8 cellular contexts compared by ENCODE assay signal in genomic region chr4:99847362-99847976, GRCh38. TPM values are rescaled to one million over a fixed set of nuclear protein-coding genes. Genes with fewer than 3 reads are reported as not detected.
DNase-seq lines count a peak whose midpoint lies in the region; ATAC-seq lines count a peak whose summit lies in the region.

No MANE protein-coding gene starts in this region.

- H3K4me1 Mint-ChIP-seq in dendritic cell treated with granulocyte-macrophage colony-stimulating factor and Interleukin-4, amounts not matched to agents 40 ng/mL and 50 ng/mL, for 4 days (ENCODE audit: low read depth): peaks cover 59% of the 10 kb centered on the region

- peak overlapping the region; percentile 26 for H3K4me3 Mint-ChIP-seq in dendritic cell treated with granulocyte-macrophage colony-stimulating factor and Interleukin-4, amounts not matched to agents 40 ng/mL and 50 ng/mL, for 4 days

- ATAC-seq in GM18511 (IDR thresholded peaks at IDR 0.05; ENCODE audit: unreplicated experiment) (peak; percentile 64), GM21529 (IDR thresholded peaks at IDR 0.05; ENCODE audit: unreplicated experiment) (peak; percentile 61), HG03565 (IDR thresholded peaks at IDR 0.05; ENCODE audit: unreplicated experiment) (peak; percentile 63)

- intact Hi-C loops in dendritic cell treated with granulocyte-macrophage colony-stimulating factor and Interleukin-4, amounts not matched to agents 40 ng/mL and 50 ng/mL, for 4 days (cut with micrococcal nuclease): loop anchor here (1.0 kb wide), 1 partner anchor 9 kb away; no protein-coding TSS in a partner anchor

- no peaks in the 10 kb centered on the region for H3K9me3 Mint-ChIP-seq in dendritic cell treated with granulocyte-macrophage colony-stimulating factor and Interleukin-4, amounts not matched to agents 40 ng/mL and 50 ng/mL, for 4 days

- DNase-seq in DMS79 (lab: John Stamatoyannopoulos, UW) (no peak), dermis blood vessel endothelial cell (no peak), anterior cingulate cortex (lab: John Stamatoyannopoulos, UW) (no peak), NCI-H2227 (lab: John Stamatoyannopoulos, UW; ENCODE audit: unreplicated experiment) (no peak)

- H3K36me3 Mint-ChIP-seq in dendritic cell treated with granulocyte-macrophage colony-stimulating factor and Interleukin-4, amounts not matched to agents 40 ng/mL and 50 ng/mL, for 4 days (ENCODE audit: low read depth): peaks cover 44% of the 10 kb centered on the region

- no peaks in the 10 kb centered on the region for H3K27me3 Mint-ChIP-seq in dendritic cell treated with granulocyte-macrophage colony-stimulating factor and Interleukin-4, amounts not matched to agents 40 ng/mL and 50 ng/mL, for 4 days

- H3K27ac Mint-ChIP-seq in dendritic cell treated with granulocyte-macrophage colony-stimulating factor and Interleukin-4, amounts not matched to agents 40 ng/mL and 50 ng/mL, for 4 days: peak overlapping the region; percentile 74

RNA-seq across cellular contexts. Expression of gene DAPP1, which starts 30.8 kb away (rescaled TPM):
- total RNA-seq in dermis blood vessel endothelial cell: not detected in 2 replicates

RNA-seq across cellular contexts. Expression of gene LAMTOR3, which starts 46.8 kb away (rescaled TPM):
- total RNA-seq in dermis blood vessel endothelial cell: 41.2 and 43.0 TPM in 2 replicates
